In the genomic region with DNA sequence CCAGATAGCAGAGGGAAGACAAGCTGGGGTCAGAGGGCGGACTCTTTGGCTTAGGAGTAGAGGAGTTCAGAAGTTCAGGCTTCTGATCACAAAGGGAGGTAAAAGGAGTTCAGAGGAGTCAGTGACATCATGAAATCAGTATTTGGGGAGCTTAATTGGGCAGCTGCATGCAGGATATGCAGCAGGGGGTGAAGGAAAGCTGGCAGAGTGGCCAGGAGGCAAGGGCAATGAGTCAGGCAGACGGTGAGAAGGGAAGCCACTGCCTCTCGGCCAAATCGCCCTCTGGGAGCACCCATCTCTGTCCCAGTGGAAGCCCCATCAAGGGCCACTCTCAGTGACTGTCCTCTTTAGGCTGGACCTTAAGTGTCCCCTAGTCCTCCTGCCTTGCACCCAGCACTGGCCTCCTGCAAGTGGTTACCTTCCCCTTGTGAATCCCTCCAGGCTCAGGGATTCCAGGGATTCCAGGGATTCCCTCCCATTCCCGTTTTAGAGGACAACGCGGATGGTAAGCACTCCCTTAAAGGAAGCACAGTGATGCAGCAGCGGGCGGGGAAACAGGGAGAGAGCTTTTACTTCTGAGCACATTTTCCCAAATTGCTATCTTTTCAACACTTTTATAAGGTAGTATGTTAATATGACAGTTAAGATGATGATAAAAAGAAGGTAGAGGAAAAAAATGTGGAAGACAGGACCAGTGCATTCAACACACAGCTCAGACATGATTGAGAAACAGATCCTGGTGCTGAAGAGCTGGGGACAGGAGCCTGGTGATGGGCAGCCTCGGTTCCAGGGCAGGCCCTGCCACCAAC, we compare ENCODE assay signal across 10 cellular contexts.
DNase-seq lines count a peak whose midpoint lies in the region; ATAC-seq and TF ChIP-seq lines count a peak whose summit lies in the region.
"Had no signal": no experiment of that assay in that cellular context is flagged by ENCODE, and none has a peak within 500 bp of the region (broad histone marks: within the 10 kb centered on the region; RNA-seq: fewer than 3 reads in every experiment).

No MANE protein-coding gene starts in this region.

- CTCF ChIA-PET in activated CD4-positive, alpha-beta T cell treated with anti-CD3 and anti-CD28 coated beads for 36 hours (lab: Charles Lee) = no interaction called here

- TF ChIP-seq CTCF in cardiac muscle cell (IDR thresholded peaks at IDR 0.05; ENCODE audit: low read depth, low read length) (no peak), WI38 (IDR thresholded peaks at IDR 0.05; ENCODE audit: low read depth, low read length) (no peak), uterus (IDR thresholded peaks at IDR 0.05) (no peak)

- peak; percentile 8 to 32 for DNase-seq in cardiac muscle cell (ENCODE audit: low read depth in 1 of 2, low spot score in 1 of 2)
- DNase-seq in left ventricle myocardium superior = no peak
- peak; percentile 79 for DNase-seq in iPS-NIHi7 (ENCODE audit: extremely low spot score)
- no peak for DNase-seq in uterus
- DNase-seq in activated CD4-positive, alpha-beta T cell treated with anti-CD3 and anti-CD28 coated beads for 36 hours = no peak
- DNase-seq: NCI-H526 treated with DMSO at 0.1 percent for 48 hours had no signal

- H3K27ac ChIP-seq in cardiac muscle cell (no peak overlapping the region), uterus (peak overlapping the region; percentile 28 to 51)

- no peaks in the 10 kb centered on the region for H3K9me3 Mint-ChIP-seq in activated CD4-positive, alpha-beta T cell treated with anti-CD3 and anti-CD28 coated beads for 36 hours (ENCODE audit: low read depth)
- H3K9me3 Mint-ChIP-seq: activated T-helper 2 cell treated with anti-CD3 and anti-CD28 coated beads, Interferon-gamma antibody, Interleukin-2, Interleukin-4, amounts not matched to agents 10 μg/mL and 5 μg/mL and 100 μg/mL, durations not matched to agents 14 hours and 24 hours and 36 hours had no signal

- peaks cover 3% of the 10 kb centered on the region for H3K4me1 ChIP-seq in cardiac muscle cell (ENCODE audit: low read depth)
- H3K4me1 ChIP-seq in uterus = peaks cover 3 to 10% of the 10 kb centered on the region in 2 donors

- no peak overlapping the region for H3K27ac Mint-ChIP-seq in activated CD4-positive, alpha-beta T cell treated with anti-CD3 and anti-CD28 coated beads for 36 hours
- H3K27ac Mint-ChIP-seq: activated T-helper 2 cell treated with anti-CD3 and anti-CD28 coated beads, Interferon-gamma antibody, Interleukin-2, Interleukin-4, amounts not matched to agents 10 μg/mL and 5 μg/mL and 100 μg/mL, durations not matched to agents 14 hours and 24 hours and 36 hours had no signal

- H3K9me3 ChIP-seq in cardiac muscle cell (ENCODE audit: low read depth) = no peaks in the 10 kb centered on the region
- no peaks in the 10 kb centered on the region for H3K9me3 ChIP-seq in uterus

- H3K27me3 ChIP-seq in cardiac muscle cell = no peaks in the 10 kb centered on the region
- H3K27me3 ChIP-seq in uterus = no peaks in the 10 kb centered on the region

- H3K36me3 ChIP-seq in cardiac muscle cell (no peaks in the 10 kb centered on the region), uterus (no peaks in the 10 kb centered on the region)

- ATAC-seq in left ventricle myocardium superior (no peak), GM19395 (IDR thresholded peaks at IDR 0.05; ENCODE audit: unreplicated experiment) (no peak), GM21515 (IDR thresholded peaks at IDR 0.05; ENCODE audit: unreplicated experiment) (no peak)
- ATAC-seq in activated CD4-positive, alpha-beta T cell treated with anti-CD3 and anti-CD28 coated beads for 36 hours = no peak

- H3K36me3 Mint-ChIP-seq in activated CD4-positive, alpha-beta T cell treated with anti-CD3 and anti-CD28 coated beads for 36 hours (ENCODE audit: low read depth) = no peaks in the 10 kb centered on the region

- no peaks in the 10 kb centered on the region for H3K4me1 Mint-ChIP-seq in activated CD4-positive, alpha-beta T cell treated with anti-CD3 and anti-CD28 coated beads for 36 hours

- H3K4me3 ChIP-seq in cardiac muscle cell = no peak overlapping the region
- H3K4me3 ChIP-seq in WI38 (ENCODE audit: low read depth, low read length) = peak overlapping the region; percentile 5; the same call in 1 of the 2 replicates
- no peak overlapping the region for H3K4me3 ChIP-seq in uterus

- TF ChIP-seq POLR2A in uterus (IDR thresholded peaks at IDR 0.05) = no peak

- POLR2A ChIA-PET in activated CD4-positive, alpha-beta T cell treated with anti-CD3 and anti-CD28 coated beads for 36 hours (lab: Charles Lee) = no interaction called here

- intact Hi-C loops in left ventricle myocardium superior (cut with micrococcal nuclease) = no loop called here
- intact Hi-C loops in uterus (cut with DNase I; ENCODE audit: low total_unique reads) = no loop called here
- intact Hi-C loops in activated CD4-positive, alpha-beta T cell treated with anti-CD3 and anti-CD28 coated beads for 36 hours (cut with DNase I, micrococcal nuclease) = no loop called here

- no peak overlapping the region for H3K4me3 Mint-ChIP-seq in activated CD4-positive, alpha-beta T cell treated with anti-CD3 and anti-CD28 coated beads for 36 hours

- peaks cover 15% of the 10 kb centered on the region for H3K27me3 Mint-ChIP-seq in activated CD4-positive, alpha-beta T cell treated with anti-CD3 and anti-CD28 coated beads for 36 hours

Comparison
In these comparisons a context has a peak if more than half of its experiments do, and no peak if none do; other contexts are left out.
1. DNase-seq: peak in cardiac muscle cell (2 of 2) and iPS-NIHi7 (single experiment); none in left ventricle myocardium superior (single experiment), uterus (0 of 2) and activated CD4-positive, alpha-beta T cell treated with anti-CD3 and anti-CD28 coated beads for 36 hours (single experiment).